ENCODE assay signal across 8 cellular contexts in the genomic region with DNA sequence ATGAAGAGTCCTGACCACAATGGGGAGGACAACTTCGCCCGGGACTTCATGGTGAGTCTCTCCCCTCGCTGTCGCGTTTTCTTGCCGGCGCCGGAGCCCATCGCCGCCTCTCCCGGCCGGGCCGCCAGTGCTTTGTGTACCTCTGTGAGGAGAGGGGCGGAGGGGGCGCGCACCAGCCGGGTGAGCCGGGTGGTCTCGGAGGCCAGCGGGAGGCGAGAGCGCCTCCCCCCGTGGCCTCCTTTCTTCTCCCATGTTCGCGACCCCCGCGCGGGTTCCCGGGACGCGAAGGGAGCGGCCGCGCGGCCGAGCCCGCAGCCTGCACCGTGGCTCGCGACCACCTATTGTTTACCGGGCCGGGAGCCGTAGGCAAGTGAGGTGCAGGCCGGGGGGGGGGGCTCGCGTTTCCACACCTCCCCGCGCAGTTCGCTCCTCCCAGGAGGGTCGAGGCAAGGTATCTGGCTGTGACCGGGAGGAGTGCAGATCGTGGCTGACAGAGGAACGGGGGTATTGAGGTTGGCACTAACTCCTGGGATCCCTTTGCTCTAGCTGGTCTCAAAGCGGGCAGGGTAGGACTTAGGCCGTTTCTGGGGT. TPM values are rescaled to one million over a fixed set of nuclear protein-coding genes. Genes with fewer than 3 reads are reported as not detected.
DNase-seq lines count a peak whose midpoint lies in the region; ATAC-seq and TF ChIP-seq lines count a peak whose summit lies in the region.

No MANE protein-coding gene starts in this region.

- no peaks in the 10 kb centered on the region for H3K4me1 ChIP-seq in MM.1S (ENCODE audit: low read length)

- no peak for TF ChIP-seq CTCF in MM.1S (IDR thresholded peaks at IDR 0.05; ENCODE audit: low read length)
- TF ChIP-seq CTCF in WERI-Rb-1 (IDR thresholded peaks at IDR 0.05; ENCODE audit: low read depth, low read length): no peak
- no peak for TF ChIP-seq CTCF in kidney epithelial cell (IDR thresholded peaks at IDR 0.05; ENCODE audit: insufficient read depth, low read length, poor library complexity, severe bottlenecking)

- H4K20me1 ChIP-seq in MM.1S (ENCODE audit: insufficient read depth, low read length): no peaks in the 10 kb centered on the region

- H3K27me3 ChIP-seq in MM.1S (replicated peaks; ENCODE audit: insufficient read depth, low read length): no peaks in the 10 kb centered on the region
- H3K27me3 ChIP-seq in WERI-Rb-1 (ENCODE audit: insufficient read depth, low read depth, severe bottlenecking): no peaks in the 10 kb centered on the region
- H3K27me3 ChIP-seq in kidney epithelial cell (ENCODE audit: control insufficient read depth, insufficient read depth, low read length): no peaks in the 10 kb centered on the region

- peak overlapping the region; percentile 93 for H2AFZ ChIP-seq in MM.1S (ENCODE audit: low read length)

- DNase-seq in C1 segment of cervical spinal cord (lab: John Stamatoyannopoulos, UW) (peak in 9 of 14 donors; percentile 32 to 74 (median 64)), MM.1S (peak; percentile 43), WERI-Rb-1 (peak; percentile 68), caudate nucleus (lab: John Stamatoyannopoulos, UW) (peak in 30 of 61 donors; percentile 2 to 69 (median 45)), kidney epithelial cell (ENCODE audit: low read depth) (no peak)
- DNase-seq in stimulated activated CD4-positive, alpha-beta T cell treated with anti-CD3 and anti-CD28 coated beads, Interleukin-2, amount 100 ng/mL, for 48 hours: peak; percentile 25 to 41

- H3K4me2 ChIP-seq in MM.1S (ENCODE audit: low read depth, low read length): peak overlapping the region; percentile 80

- peak; percentile 24 for ATAC-seq in GM21447 (IDR thresholded peaks at IDR 0.05; ENCODE audit: unreplicated experiment)
- no peak for ATAC-seq in HG02610 (IDR thresholded peaks at IDR 0.05; ENCODE audit: unreplicated experiment)

- H3K36me3 ChIP-seq in MM.1S (replicated peaks; ENCODE audit: insufficient read depth, low read length) (no peaks in the 10 kb centered on the region), WERI-Rb-1 (peaks cover 7% of the 10 kb centered on the region), kidney epithelial cell (ENCODE audit: control insufficient read depth, insufficient read depth, low read length) (no peaks in the 10 kb centered on the region)

- H3K4me3 ChIP-seq in MM.1S (ENCODE audit: low read length) (peak overlapping the region; percentile 95), WERI-Rb-1 (ENCODE audit: low read depth, low read length) (peak overlapping the region; percentile 97), kidney epithelial cell (ENCODE audit: low read depth, low read length) (peak overlapping the region; percentile 85)

- H3K9me2 ChIP-seq in MM.1S (replicated peaks; ENCODE audit: insufficient read depth, low read length): no peaks in the 10 kb centered on the region

- H3K9me3 ChIP-seq in MM.1S (replicated peaks; ENCODE audit: insufficient read depth, low read length): no peaks in the 10 kb centered on the region
- H3K9me3 ChIP-seq in WERI-Rb-1 (ENCODE audit: severe bottlenecking): no peaks in the 10 kb centered on the region

- peaks cover 35% of the 10 kb centered on the region for H3K79me2 ChIP-seq in MM.1S (ENCODE audit: low read length)

- H3F3A ChIP-seq in MM.1S (ENCODE audit: insufficient read depth, low read length): no peaks in the 10 kb centered on the region

- H3K9ac ChIP-seq in MM.1S (ENCODE audit: low read length): peak overlapping the region; percentile 67

- 0 out of 2 replicates have a peak overlapping the region, but pooled peaks have one; percentile 23 for H3K27ac ChIP-seq in MM.1S (ENCODE audit: low read length)
- H3K27ac ChIP-seq in WERI-Rb-1: peak overlapping the region; percentile 96
- peak overlapping the region; percentile 79 for H3K27ac ChIP-seq in caudate nucleus (ENCODE audit: low read depth, low read length)

RNA-seq across cellular contexts. Expression of gene PTPN12, which starts 0.6 kb away (rescaled TPM):
- total RNA-seq in kidney epithelial cell: 57.7 and 58.8 TPM in 2 replicates

Comparison
In these comparisons a context has a peak if more than half of its experiments do, and no peak if none do; other contexts are left out.
1. H3K27ac ChIP-seq: peak in every context shown above with its lines; median percentile 96 in WERI-Rb-1; 79 in caudate nucleus; 23 in MM.1S.